1 cellular context compared by ENCODE assay signal in the genomic region with DNA sequence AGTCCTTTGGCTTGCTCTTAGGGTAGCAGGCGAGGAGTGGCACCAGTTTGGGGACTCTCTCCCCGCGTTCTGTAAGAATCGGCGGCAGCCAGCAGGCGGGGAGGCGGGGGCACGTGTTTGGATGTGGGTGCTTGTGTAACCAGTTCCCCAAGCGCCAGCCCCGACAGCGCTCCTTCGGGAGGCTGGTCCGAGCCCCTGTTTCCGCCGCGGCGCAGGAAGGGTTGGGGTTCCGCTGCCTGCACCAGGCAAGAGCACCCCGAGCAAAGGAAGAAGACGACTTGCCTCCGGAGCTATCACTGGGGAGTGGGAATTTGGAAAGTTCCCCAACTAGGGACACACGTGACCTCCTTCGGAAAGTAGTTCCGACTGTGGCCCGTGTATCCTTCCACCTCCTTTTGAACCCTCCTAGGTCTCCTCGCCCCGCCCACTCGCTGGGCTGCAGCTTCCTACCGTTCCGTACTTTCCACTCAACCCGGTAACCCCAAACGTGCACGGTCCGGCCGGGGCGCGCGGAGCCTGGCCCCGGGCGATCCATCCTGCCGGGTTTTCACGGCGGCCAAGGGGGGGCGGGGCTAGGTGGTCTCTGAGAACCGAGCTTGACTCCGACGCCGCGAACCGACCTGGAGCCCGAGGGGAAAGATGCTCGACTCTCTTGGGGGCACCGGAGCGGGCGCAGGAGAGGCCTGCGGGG.
TF ChIP-seq lines count a peak whose summit lies in the region.

No MANE protein-coding gene starts in this region.

TF ChIP-seq in H1, 55 proteins besides CTCF, POLR2A, EP300 and RAD21 (continued from another document):
- TF ChIP-seq FOSL1 (IDR thresholded peaks at IDR 0.05; ENCODE audit: insufficient read depth, low read depth, low read length) (0 out of 2 replicates have a peak, but pooled peaks have one; percentile 19), CREB1 (IDR thresholded peaks at IDR 0.05) (peak; percentile 75)
